In the genomic region with DNA sequence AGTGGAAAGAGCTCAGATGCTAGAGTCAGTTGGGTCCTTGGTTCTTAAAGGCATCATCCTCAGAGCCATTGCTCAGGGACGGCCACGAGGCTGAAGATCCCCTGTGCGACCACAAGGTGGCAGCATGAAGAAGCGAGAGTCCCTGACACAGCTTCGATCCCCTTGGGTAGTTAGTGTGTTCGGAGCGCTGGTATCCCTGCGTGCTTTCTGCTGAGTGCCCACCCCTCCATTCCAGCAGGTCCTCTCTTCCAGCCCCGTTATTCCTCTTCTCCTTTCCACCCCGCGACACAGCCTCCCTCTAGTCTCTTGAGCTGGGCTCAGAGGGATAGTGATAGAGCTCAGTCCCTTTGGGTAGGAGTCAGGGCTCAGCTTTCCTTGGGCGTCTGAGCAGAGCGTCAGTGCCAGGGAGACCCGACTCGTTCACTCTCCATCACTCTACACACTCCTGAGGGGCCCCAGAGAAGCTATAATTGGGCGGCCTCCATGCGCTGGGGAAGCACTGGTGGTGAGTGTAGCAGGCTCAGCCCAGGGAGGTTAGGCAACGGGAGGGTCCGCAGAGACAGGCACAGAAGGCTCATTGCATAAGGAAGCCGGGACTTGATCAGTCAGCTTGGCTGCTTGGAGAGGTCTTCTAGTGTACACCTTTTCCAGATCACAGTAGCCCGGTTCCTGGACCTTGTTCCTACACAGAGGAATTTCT, we compare ENCODE assay signal across 8 cellular contexts. TPM values are rescaled to one million over a fixed set of nuclear protein-coding genes. Genes with fewer than 3 reads are reported as not detected.
A peak's percentile ranks its signal among the peaks of the same experiment; 100 is the strongest.
DNase-seq lines count a peak whose midpoint lies in the region; ATAC-seq, FAIRE-seq and TF ChIP-seq lines count a peak whose summit lies in the region.

A gene with protein sequence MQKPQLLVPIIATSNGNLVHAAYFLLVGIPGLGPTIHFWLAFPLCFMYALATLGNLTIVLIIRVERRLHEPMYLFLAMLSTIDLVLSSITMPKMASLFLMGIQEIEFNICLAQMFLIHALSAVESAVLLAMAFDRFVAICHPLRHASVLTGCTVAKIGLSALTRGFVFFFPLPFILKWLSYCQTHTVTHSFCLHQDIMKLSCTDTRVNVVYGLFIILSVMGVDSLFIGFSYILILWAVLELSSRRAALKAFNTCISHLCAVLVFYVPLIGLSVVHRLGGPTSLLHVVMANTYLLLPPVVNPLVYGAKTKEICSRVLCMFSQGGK (plus strand): TSS at position 516 of the 700 bp plus-strand sequence. CDS start 2,314 bp downstream, outside the sequence.

- H3K27ac ChIP-seq in SU-DHL-6 (ENCODE audit: low read depth, low read length) (no peak within 1 kb of the TSS), right cardiac atrium (ENCODE audit: low read length) (no peak within 1 kb of the TSS)

- FAIRE-seq in GM12892 (lab: Jason Lieb, UNC): peak; percentile 92

- H3K9ac ChIP-seq in SU-DHL-6 (ENCODE audit: low read length): no peak within 1 kb of the TSS
- H3K9ac ChIP-seq in adipocyte (ENCODE audit: low read length): no peak within 1 kb of the TSS

- no peak within 1 kb of the TSS for H3K4me2 ChIP-seq in SU-DHL-6 (ENCODE audit: low read depth, low read length, poor library complexity, severe bottlenecking)

- H3K9me3 ChIP-seq in SU-DHL-6 (ENCODE audit: insufficient read depth, low read length): no peaks in the 10 kb centered on the region
- no peaks in the 10 kb centered on the region for H3K9me3 ChIP-seq in adipocyte (ENCODE audit: control insufficient read depth, low read length)
- H3K9me3 ChIP-seq in right cardiac atrium (ENCODE audit: control insufficient read depth, low read length): no peaks in the 10 kb centered on the region

- H3F3A ChIP-seq in SU-DHL-6 (ENCODE audit: insufficient read depth): no peaks in the 10 kb centered on the region

- TF ChIP-seq CTCF in SU-DHL-6 (IDR thresholded peaks at IDR 0.05; ENCODE audit: insufficient read depth, low read length, poor library complexity, severe bottlenecking): peak; percentile 87

- H3K4me1 ChIP-seq in adipocyte (ENCODE audit: control insufficient read depth, insufficient read depth, low read length): peaks cover 3% of the 10 kb centered on the region
- H3K4me1 ChIP-seq in right cardiac atrium (ENCODE audit: control insufficient read depth, insufficient read depth, low read length): no peaks in the 10 kb centered on the region

- intact Hi-C loops in right cardiac atrium (cut with DNase I): loop anchor here in 3 of 4 donors (2.0 to 5.0 kb wide), 4 partner anchors 190 to 370 kb away; no protein-coding TSS in a partner anchor

- TF ChIP-seq POLR2A in GM12892 (IDR thresholded peaks at IDR 0.05; ENCODE audit: low read depth, low read length): no peak

- H3K4me3 ChIP-seq in SU-DHL-6 (ENCODE audit: insufficient read depth, low read length, poor library complexity, severe bottlenecking): no peak within 1 kb of the TSS
- H3K4me3 ChIP-seq in adipocyte (ENCODE audit: low read length): peak within 1 kb of the TSS; percentile 22
- H3K4me3 ChIP-seq in right cardiac atrium (ENCODE audit: low read length): peak within 1 kb of the TSS; percentile 1

- DNase-seq in GM12892 (ENCODE audit: insufficient read length): peak; percentile 33
- peak; percentile 85 for DNase-seq in NCI-H1092 (lab: John Stamatoyannopoulos, UW)
- DNase-seq in adipocyte (ENCODE audit: low read depth): peak; percentile 82
- DNase-seq in right cardiac atrium: peak; percentile 68 to 83 (median 82)
- peak; percentile 82 for DNase-seq in retina
- DNase-seq in NCI-H1048 (lab: John Stamatoyannopoulos, UW): no peak

- whole genome bisulfite sequencing in right cardiac atrium: 31% methylated on average over 21 of the region's 21 CpGs

- H4K20me1 ChIP-seq in SU-DHL-6 (ENCODE audit: low read depth, low read length): no peaks in the 10 kb centered on the region

- no peaks in the 10 kb centered on the region for H3K9me2 ChIP-seq in SU-DHL-6 (replicated peaks; ENCODE audit: insufficient read depth, low read length)

- ATAC-seq in HG02642 (IDR thresholded peaks at IDR 0.05; ENCODE audit: poor library complexity, unreplicated experiment) (peak; percentile 97), right cardiac atrium (peak; percentile 94)

- H3K36me3 ChIP-seq in SU-DHL-6 (ENCODE audit: low read length) (no peaks in the 10 kb centered on the region), adipocyte (ENCODE audit: control insufficient read depth, insufficient read depth, low read length, severe bottlenecking) (no peaks in the 10 kb centered on the region)

- H3K27me3 ChIP-seq in SU-DHL-6 (ENCODE audit: low read length): no peaks in the 10 kb centered on the region
- peaks cover 37% of the 10 kb centered on the region for H3K27me3 ChIP-seq in adipocyte (replicated peaks; ENCODE audit: control insufficient read depth, insufficient read depth, low read length)
- no peaks in the 10 kb centered on the region for H3K27me3 ChIP-seq in right cardiac atrium (ENCODE audit: control insufficient read depth, insufficient read depth)

- no peak within 1 kb of the TSS for H2AFZ ChIP-seq in SU-DHL-6 (ENCODE audit: low read depth, low read length, severe bottlenecking)

- H3K79me2 ChIP-seq in SU-DHL-6 (ENCODE audit: insufficient read depth, low read length): no peaks in the 10 kb centered on the region

RNA-seq across cellular contexts. Expression of the gene that starts here (rescaled TPM):
- polyA plus RNA-seq in GM12892 (2012; ENCODE audit: missing spikeins): not detected
- total RNA-seq in right cardiac atrium: not detected
- not detected for polyA plus RNA-seq in right cardiac atrium

Comparison
In these comparisons a context has a peak if more than half of its experiments do, and no peak if none do; other contexts are left out.
1. Peak in DNase-seq, ATAC-seq and H3K4me3 ChIP-seq in right cardiac atrium; RNA of the gene not detected or under 1 TPM.